In genomic region chr17:27733771-27734170, GRCh38 we compare ENCODE assay signal across 20 cellular contexts.
DNase-seq lines count a peak whose midpoint lies in the region; ATAC-seq and TF ChIP-seq lines count a peak whose summit lies in the region.
"Had no signal": no experiment of that assay in that cellular context is flagged by ENCODE, and none has a peak within 500 bp of the region (broad histone marks: within the 10 kb centered on the region; RNA-seq: fewer than 3 reads in every experiment).

No MANE protein-coding gene starts in this region.

- no peak overlapping the region for H3K4me3 Mint-ChIP-seq in naive thymus-derived CD8-positive, alpha-beta T cell
- H3K4me3 Mint-ChIP-seq: B cell; CD4-positive, alpha-beta T cell; IgD-negative memory B cell; T-helper 1 cell treated with Interleukin-12 subunit alpha and Interleukin-12 subunit beta and Interleukin-4 antibody, amounts not matched to agents 30 μg/mL and 1 μg/mL, for 36 hours had no signal

- H3K27me3 Mint-ChIP-seq in naive thymus-derived CD8-positive, alpha-beta T cell, result peaks cover 5 to 28% (median 11%) of the 10 kb centered on the region in 5 donors

- TF ChIP-seq RAD21 in IMR-90 (IDR thresholded peaks at IDR 0.05; ENCODE audit: low read length), result no peak

- H3K36me3 Mint-ChIP-seq in naive thymus-derived CD8-positive, alpha-beta T cell, result no peaks in the 10 kb centered on the region
- H3K36me3 Mint-ChIP-seq: IgD-negative memory B cell had no signal

- in situ Hi-C loops in IMR-90 (cut with MboI; ENCODE audit: low sequenced_read_pairs), result no loop called here

- H2BK15ac ChIP-seq in IMR-90 (ENCODE audit: low read depth, low read length), result no peak overlapping the region

- H3K36me3 ChIP-seq in IMR-90 (ENCODE audit: control insufficient read depth, insufficient read depth, low read length), result no peaks in the 10 kb centered on the region
- H3K36me3 ChIP-seq: Peyer's patch had no signal

- no peak overlapping the region for H3K14ac ChIP-seq in IMR-90 (replicated peaks; ENCODE audit: low read depth, low read length)

- no peak overlapping the region for H4K91ac ChIP-seq in IMR-90 (ENCODE audit: insufficient read depth, low read depth, low read length)

- no peak overlapping the region for H2AK9ac ChIP-seq in IMR-90 (replicated peaks; ENCODE audit: low read depth, low read length, poor library complexity)

- H4K8ac ChIP-seq in IMR-90 (ENCODE audit: low read depth in 2 of 2, low read length in 2 of 2), result no peak overlapping the region

- no peak overlapping the region for H4K5ac ChIP-seq in IMR-90 (ENCODE audit: low read depth, low read length)

- H3K9me3 ChIP-seq in IMR-90 (ENCODE audit: control insufficient read depth, insufficient read depth, low read length), result no peaks in the 10 kb centered on the region
- H3K9me3 ChIP-seq: Peyer's patch had no signal

- H3K9ac ChIP-seq in IMR-90 (ENCODE audit: low read depth, low read length), result no peak overlapping the region

- H4K20me1 ChIP-seq in IMR-90 (ENCODE audit: insufficient read depth, low read length), result no peaks in the 10 kb centered on the region

- H2BK5ac ChIP-seq in IMR-90 (ENCODE audit: low read depth, low read length, poor library complexity, severe bottlenecking), result no peak overlapping the region

- H3K27me3 ChIP-seq in IMR-90 (ENCODE audit: control insufficient read depth, insufficient read depth, low read length), result no peaks in the 10 kb centered on the region; the same call in 1 of the 2 replicates
- H3K27me3 ChIP-seq: Peyer's patch had no signal

- no peak overlapping the region for H3K56ac ChIP-seq in IMR-90 (ENCODE audit: extremely low read depth, insufficient read depth, low read length)

- no peaks in the 10 kb centered on the region for H3K4me1 Mint-ChIP-seq in naive thymus-derived CD8-positive, alpha-beta T cell
- H3K4me1 Mint-ChIP-seq: B cell, IgD-negative memory B cell had no signal

- CTCF ChIA-PET in IMR-90 (lab: Yijun Ruan, JAX), result no interaction called here

- dilution Hi-C loops in IMR-90 (cut with HindIII; ENCODE audit: low sequenced_read_pairs, unreplicated experiment), result no loop called here

- H3K4ac ChIP-seq in IMR-90 (ENCODE audit: low read depth, low read length), result no peak overlapping the region

- no CpG with 5 or more reads among the region's 3 CpGs for WGBS in IMR-90 (ENCODE audit: extremely low coverage in 2 of 2, insufficient read length in 1 of 2), 2 experiments

- ATAC-seq in IMR-90 (ENCODE audit: low read depth), result peak; percentile 69
- no peak for ATAC-seq in HG02840 (IDR thresholded peaks at IDR 0.05; ENCODE audit: low FRiP score, unreplicated experiment)
- no peak for ATAC-seq in naive thymus-derived CD8-positive, alpha-beta T cell

- no TSS peak for BruUV-seq in IMR-90 (replicated peaks; lab: Mats Ljungman, UMichigan)

- H2BK120ac ChIP-seq in IMR-90 (ENCODE audit: low read depth, low read length), result no peak overlapping the region

- DNase-seq in Daoy (ENCODE audit: low read depth), result peak; percentile 16
- peak; percentile 13 for DNase-seq in IMR-90
- DNase-seq in amniotic epithelial cell (ENCODE audit: low read depth), result peak; percentile 1
- peak; percentile 21 for DNase-seq in left kidney (ENCODE audit: low read depth, low spot score)
- DNase-seq in SKM-1 (lab: John Stamatoyannopoulos, UW; ENCODE audit: unreplicated experiment), result no peak
- DNase-seq in SK-N-DZ (ENCODE audit: low spot score), result no peak
- no peak for DNase-seq in naive thymus-derived CD8-positive, alpha-beta T cell
- DNase-seq: CD4-positive, alpha-beta T cell; MV-4-11; NCI-H1436; NCI-H2029; NCI-H2171 treated with DMSO at 0.1 percent for 48 hours; NCI-H446 treated with DMSO at 0.1 percent for 48 hours; NCI-H774; Peyer's patch; SHP77 had no signal

- no peaks in the 10 kb centered on the region for H3K9me1 ChIP-seq in IMR-90 (ENCODE audit: insufficient read depth, low read length)

- H3K27ac Mint-ChIP-seq in naive thymus-derived CD8-positive, alpha-beta T cell, result no peak overlapping the region
- H3K27ac Mint-ChIP-seq: B cell; CD4-positive, alpha-beta T cell; IgD-negative memory B cell; T-helper 1 cell treated with Interleukin-12 subunit alpha and Interleukin-12 subunit beta and Interleukin-4 antibody, amounts not matched to agents 30 μg/mL and 1 μg/mL, for 36 hours had no signal

- no peak overlapping the region for H3K4me3 ChIP-seq in IMR-90 (ENCODE audit: insufficient read depth, low read depth, low read length)
- H3K4me3 ChIP-seq: Peyer's patch had no signal

- no peak overlapping the region for H3K4me2 ChIP-seq in IMR-90 (ENCODE audit: low read depth, low read length)

- no peaks in the 10 kb centered on the region for H3K4me1 ChIP-seq in IMR-90 (ENCODE audit: control insufficient read depth, insufficient read depth, low read length)
- H3K4me1 ChIP-seq: Peyer's patch had no signal

- no peak overlapping the region for H2AFZ ChIP-seq in IMR-90 (replicated peaks; ENCODE audit: low read length, poor library complexity)

- H3K23ac ChIP-seq in IMR-90 (ENCODE audit: low read depth, low read length), result no peak overlapping the region

- intact Hi-C loops in IMR-90 (cut with micrococcal nuclease), result no loop called here

- no peaks in the 10 kb centered on the region for H3K9me3 Mint-ChIP-seq in naive thymus-derived CD8-positive, alpha-beta T cell
- H3K9me3 Mint-ChIP-seq: CD4-positive, alpha-beta T cell; IgD-negative memory B cell; T-helper 1 cell treated with Interleukin-12 subunit alpha and Interleukin-12 subunit beta and Interleukin-4 antibody, amounts not matched to agents 30 μg/mL and 1 μg/mL, for 36 hours had no signal

- no peak overlapping the region for H3K18ac ChIP-seq in IMR-90 (ENCODE audit: low read depth, low read length)

- no peak for TF ChIP-seq POLR2A in IMR-90 (IDR thresholded peaks at IDR 0.05; ENCODE audit: low read depth, low read length)

- H2BK20ac ChIP-seq in IMR-90 (ENCODE audit: low read depth, low read length), result no peak overlapping the region

- no peak overlapping the region for H2AK5ac ChIP-seq in IMR-90 (ENCODE audit: low read depth, low read length)

- H3K27ac ChIP-seq in IMR-90 (ENCODE audit: insufficient read depth, low read length), result no peak overlapping the region
- H3K27ac ChIP-seq: Peyer's patch had no signal

- no peak for TF ChIP-seq CTCF in IMR-90 (conservative IDR thresholded peaks at IDR 0.05; ENCODE audit: low read depth, low read length)

- H3K79me1 ChIP-seq in IMR-90 (ENCODE audit: low read depth in 1 of 2, low read length in 2 of 2), result no peaks in the 10 kb centered on the region

- POLR2A ChIA-PET in IMR-90 (lab: Charles Lee; ENCODE audit: unreplicated experiment), result no interaction called here
- POLR2A ChIA-PET in naive thymus-derived CD8-positive, alpha-beta T cell (lab: Charles Lee), result no interaction called here

TF ChIP-seq in IMR-90, 13 proteins besides CTCF, POLR2A, EP300 and RAD21:
- no peak for TF ChIP-seq NFE2L2 (IDR thresholded peaks at IDR 0.05; ENCODE audit: low read depth, low read length)
- no peak for TF ChIP-seq MXI1 (IDR thresholded peaks at IDR 0.05; ENCODE audit: borderline replicate concordance, low read depth, low read length)
- TF ChIP-seq SMC3 (IDR thresholded peaks at IDR 0.05; ENCODE audit: low read depth, low read length), result no peak
- TF ChIP-seq CEBPB (IDR thresholded peaks at IDR 0.05; ENCODE audit: low read depth, low read length), result no peak
- TF ChIP-seq ELK1 (IDR thresholded peaks at IDR 0.05; ENCODE audit: borderline replicate concordance, low read depth, low read length), result no peak
- TF ChIP-seq CHD1 (IDR thresholded peaks at IDR 0.05; ENCODE audit: low read depth, low read length), result no peak
- no peak for TF ChIP-seq FOS (IDR thresholded peaks at IDR 0.05; ENCODE audit: low read depth, low read length)
- no peak for TF ChIP-seq RFX5 (IDR thresholded peaks at IDR 0.05; ENCODE audit: low read depth, low read length)
- TF ChIP-seq RCOR1 (IDR thresholded peaks at IDR 0.05; ENCODE audit: insufficient replicate concordance, low read length), result no peak
- no peak for TF ChIP-seq MAFK (IDR thresholded peaks at IDR 0.05; ENCODE audit: low read depth, low read length)
- TF ChIP-seq BHLHE40 (IDR thresholded peaks at IDR 0.05; ENCODE audit: low read depth, low read length), result no peak
- TF ChIP-seq USF2 (IDR thresholded peaks at IDR 0.05; ENCODE audit: low read depth, low read length), result no peak

Comparison
In these comparisons a context has a peak if more than half of its experiments do, and no peak if none do; other contexts are left out.
1. DNase-seq: peak in Daoy (single experiment), IMR-90 (single experiment), amniotic epithelial cell (single experiment) and left kidney (single experiment); none in SKM-1 (single experiment), SK-N-DZ (single experiment) and naive thymus-derived CD8-positive, alpha-beta T cell (0 of 10).